ENCODE assay signal across 10 cellular contexts in the genomic region with DNA sequence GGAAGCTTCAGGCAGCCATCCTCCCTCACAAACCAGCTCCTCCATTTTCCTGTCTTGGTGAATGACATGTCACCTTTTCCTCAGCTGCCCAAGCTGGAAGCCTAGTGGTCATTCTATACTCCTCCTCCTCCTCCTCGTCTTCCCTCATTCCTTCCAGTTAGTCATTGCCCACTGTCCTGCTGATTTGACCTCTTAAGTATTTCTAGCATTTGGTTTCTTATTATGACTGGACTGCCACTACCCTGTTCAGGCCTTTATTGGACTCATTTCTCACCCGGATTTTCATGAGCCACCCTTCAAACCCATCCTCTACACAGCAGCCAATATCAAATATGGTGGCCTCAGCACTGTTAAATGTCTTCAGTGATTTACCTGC. TPM values are rescaled to one million over a fixed set of nuclear protein-coding genes. Genes with fewer than 3 reads are reported as not detected.
A peak's percentile ranks its signal among the peaks of the same experiment; 100 is the strongest.
DNase-seq lines count a peak whose midpoint lies in the region; ATAC-seq, FAIRE-seq and TF ChIP-seq lines count a peak whose summit lies in the region.
"Had no signal": no experiment of that assay in that cellular context is flagged by ENCODE, and none has a peak within 500 bp of the region (broad histone marks: within the 10 kb centered on the region; RNA-seq: fewer than 3 reads in every experiment).

No MANE protein-coding gene starts in this region.

- no peak overlapping the region for H4K5ac ChIP-seq in H9 (ENCODE audit: insufficient read length, low read depth, low read length)

- no peak overlapping the region for H3K23ac ChIP-seq in H9 (ENCODE audit: insufficient read length, low read depth, low read length)

- no peak overlapping the region for H2AFZ ChIP-seq in H9 (ENCODE audit: low read length)

- H3K4me3 ChIP-seq in GM08714 (ENCODE audit: low read length) = peak overlapping the region; percentile 21; the same call in 1 of the 2 replicates
- H3K4me3 ChIP-seq in skeletal muscle satellite cell (ENCODE audit: low read length) = peak overlapping the region; percentile 23
- H3K4me3 ChIP-seq: heart right ventricle, SK-N-MC had no signal

- peaks cover 4% of the 10 kb centered on the region; the same call in 1 of the 2 replicates for H3K79me2 ChIP-seq in H9 (ENCODE audit: insufficient read depth, low read length)

- TF ChIP-seq CTCF in H9 (conservative IDR thresholded peaks at IDR 0.05) = no peak

- H3K9ac ChIP-seq in skeletal muscle satellite cell (ENCODE audit: low read depth, low read length) (no peak overlapping the region), H9 (ENCODE audit: extremely low read depth, insufficient read length, low read length) (no peak overlapping the region)

- no peak for FAIRE-seq in frontal cortex (lab: Jason Lieb, UNC)

- H3K14ac ChIP-seq in H9 (ENCODE audit: insufficient read depth, low read length) = no peak overlapping the region

- no peak overlapping the region for H3K27ac ChIP-seq in H9 (ENCODE audit: insufficient read length, low read depth, low read length)
- H3K27ac ChIP-seq: SK-N-MC had no signal

- H2BK20ac ChIP-seq in H9 (ENCODE audit: low read depth, low read length, poor library complexity, severe bottlenecking) = no peak overlapping the region

- H3K18ac ChIP-seq in H9 (ENCODE audit: insufficient read length, low read depth, low read length) = no peak overlapping the region

- no peaks in the 10 kb centered on the region for H3K23me2 ChIP-seq in H9 (ENCODE audit: insufficient read length, low read depth, low read length, poor library complexity, severe bottlenecking)

- no peak overlapping the region for H4K8ac ChIP-seq in H9 (replicated peaks; ENCODE audit: insufficient read length, low read depth, low read length)

- no peak overlapping the region for H3T11ph ChIP-seq in H9 (ENCODE audit: low read length)

- H3K4me1 ChIP-seq in skeletal muscle satellite cell (ENCODE audit: control insufficient read depth, insufficient read depth, low read length) (peaks cover 34% of the 10 kb centered on the region), H9 (ENCODE audit: insufficient read depth, low read length) (no peaks in the 10 kb centered on the region)

- H2BK12ac ChIP-seq in H9 (ENCODE audit: insufficient read length, low read depth, low read length) = no peak overlapping the region

- H2BK15ac ChIP-seq in H9 (ENCODE audit: low read depth, low read length) = no peak overlapping the region

- POLR2A ChIA-PET in activated naive CD8-positive, alpha-beta T cell treated with anti-CD3 and anti-CD28 coated beads, Interleukin-2, amount 10 ng/mL, durations not matched to agents 7 days and 5 days (lab: Charles Lee) = interaction anchor here (0.8 kb wide), 1 partner anchor 11 kb away, joined by 3 read pairs; no protein-coding TSS in a partner anchor

- H3K4ac ChIP-seq in H9 (ENCODE audit: low read depth, low read length) = no peak overlapping the region

- H3K4me2 ChIP-seq in skeletal muscle satellite cell (ENCODE audit: low read length) = peak overlapping the region; percentile 29
- no peak overlapping the region for H3K4me2 ChIP-seq in H9 (ENCODE audit: insufficient read depth, insufficient read length, low read length)

- DNase-seq in activated naive CD8-positive, alpha-beta T cell treated with anti-CD3 and anti-CD28 coated beads, Interleukin-2, amount 10 ng/mL, durations not matched to agents 7 days and 5 days = no peak
- no peak for DNase-seq in H9
- no peak for DNase-seq in midbrain (lab: John Stamatoyannopoulos, UW)
- DNase-seq in frontal cortex (ENCODE audit: low spot score in 2 of 2) = no peak
- DNase-seq: heart right ventricle, NCI-H187 had no signal

- H2BK5ac ChIP-seq in H9 (ENCODE audit: insufficient read length, low read length) = no peak overlapping the region

- no peaks in the 10 kb centered on the region for H3K27me3 ChIP-seq in skeletal muscle satellite cell (ENCODE audit: control insufficient read depth, insufficient read depth, low read length)
- H3K27me3 ChIP-seq in H9 (ENCODE audit: insufficient read depth, low read length) = no peaks in the 10 kb centered on the region
- H3K27me3 ChIP-seq: heart right ventricle had no signal

- H3K4me1 Mint-ChIP-seq in activated naive CD8-positive, alpha-beta T cell treated with anti-CD3 and anti-CD28 coated beads, Interleukin-2, amount 10 ng/mL, durations not matched to agents 7 days and 5 days = peaks cover 60% of the 10 kb centered on the region
- H3K4me1 Mint-ChIP-seq in H9 = peaks cover 0 to 4% of the 10 kb centered on the region in 2 experiments; a peak in 1 of 4 replicates

- no peak overlapping the region for H3K56ac ChIP-seq in H9 (ENCODE audit: insufficient read length, low read depth, low read length)

- ATAC-seq in HG03378 (IDR thresholded peaks at IDR 0.05; ENCODE audit: unreplicated experiment) = peak; percentile 25
- ATAC-seq in activated naive CD8-positive, alpha-beta T cell treated with anti-CD3 and anti-CD28 coated beads, Interleukin-2, amount 10 ng/mL, durations not matched to agents 7 days and 5 days (ENCODE audit: low read depth) = no peak

- peaks cover 7% of the 10 kb centered on the region for H3K79me1 ChIP-seq in H9 (ENCODE audit: insufficient read depth, low read depth, low read length, poor library complexity, severe bottlenecking)

- peaks cover 12% of the 10 kb centered on the region for H3K9me3 Mint-ChIP-seq in activated naive CD8-positive, alpha-beta T cell treated with anti-CD3 and anti-CD28 coated beads, Interleukin-2, amount 10 ng/mL, durations not matched to agents 7 days and 5 days
- peaks cover 31 to 32% of the 10 kb centered on the region in 2 experiments for H3K9me3 Mint-ChIP-seq in H9

- H2BK120ac ChIP-seq in H9 (ENCODE audit: low read depth, low read length, poor library complexity, severe bottlenecking) = no peak overlapping the region

- no peak overlapping the region for H4K91ac ChIP-seq in H9 (ENCODE audit: insufficient read length, low read depth, low read length)

- H3K9me3 ChIP-seq in skeletal muscle satellite cell (replicated peaks; ENCODE audit: low read length) (no peaks in the 10 kb centered on the region), H9 (ENCODE audit: control insufficient read depth, low read depth, low read length) (peaks cover 9% of the 10 kb centered on the region)

- no peaks in the 10 kb centered on the region for H3K27me3 Mint-ChIP-seq in activated naive CD8-positive, alpha-beta T cell treated with anti-CD3 and anti-CD28 coated beads, Interleukin-2, amount 10 ng/mL, durations not matched to agents 7 days and 5 days
- H3K27me3 Mint-ChIP-seq in H9 (ENCODE audit: low read depth) = no peaks in the 10 kb centered on the region

- peak overlapping the region; percentile 53 for H3K4me3 Mint-ChIP-seq in activated naive CD8-positive, alpha-beta T cell treated with anti-CD3 and anti-CD28 coated beads, Interleukin-2, amount 10 ng/mL, durations not matched to agents 7 days and 5 days
- H3K4me3 Mint-ChIP-seq in H9 = no peak overlapping the region

- H3K27ac Mint-ChIP-seq in activated naive CD8-positive, alpha-beta T cell treated with anti-CD3 and anti-CD28 coated beads, Interleukin-2, amount 10 ng/mL, durations not matched to agents 7 days and 5 days = peak overlapping the region; percentile 89
- H3K27ac Mint-ChIP-seq in H9 = no peak overlapping the region

- peaks cover 26% of the 10 kb centered on the region for H3K36me3 Mint-ChIP-seq in activated naive CD8-positive, alpha-beta T cell treated with anti-CD3 and anti-CD28 coated beads, Interleukin-2, amount 10 ng/mL, durations not matched to agents 7 days and 5 days
- H3K36me3 Mint-ChIP-seq in H9 (ENCODE audit: insufficient read depth in 1 of 3, low read depth in 3 of 3) = peaks cover 20 to 32% (median 22%) of the 10 kb centered on the region in 3 experiments

- WGBS in H9 (ENCODE audit: extremely low coverage, insufficient read length, low lambda C conversion rate) = no CpG with 5 or more reads among the region's 2 CpGs

- no peaks in the 10 kb centered on the region for H4K20me1 ChIP-seq in H9 (ENCODE audit: control insufficient read depth, insufficient read depth, insufficient read length)

- H2AK5ac ChIP-seq in H9 (ENCODE audit: insufficient read length, low read length) = no peak overlapping the region

- no peaks in the 10 kb centered on the region for H3K36me3 ChIP-seq in skeletal muscle satellite cell (ENCODE audit: insufficient read depth, low read length)
- H3K36me3 ChIP-seq: heart right ventricle had no signal

RNA-seq across cellular contexts. Expression of gene MGAT5, which starts 21.9 kb away (rescaled TPM):
- 10 to 100 TPM; 66.3 to 70.9 TPM for total RNA-seq in activated naive CD8-positive, alpha-beta T cell treated with anti-CD3 and anti-CD28 coated beads, Interleukin-2, amount 10 ng/mL, durations not matched to agents 7 days and 5 days
- 24.3 and 42.6 TPM in 2 replicates for total RNA-seq in skeletal muscle satellite cell (2012; rRNA removed)
- total RNA-seq in H9 (2021) (25.7 and 31.6 TPM in 2 replicates), frontal cortex (60.3 TPM)
